ENCODE assay signal across 10 cellular contexts in the genomic region with DNA sequence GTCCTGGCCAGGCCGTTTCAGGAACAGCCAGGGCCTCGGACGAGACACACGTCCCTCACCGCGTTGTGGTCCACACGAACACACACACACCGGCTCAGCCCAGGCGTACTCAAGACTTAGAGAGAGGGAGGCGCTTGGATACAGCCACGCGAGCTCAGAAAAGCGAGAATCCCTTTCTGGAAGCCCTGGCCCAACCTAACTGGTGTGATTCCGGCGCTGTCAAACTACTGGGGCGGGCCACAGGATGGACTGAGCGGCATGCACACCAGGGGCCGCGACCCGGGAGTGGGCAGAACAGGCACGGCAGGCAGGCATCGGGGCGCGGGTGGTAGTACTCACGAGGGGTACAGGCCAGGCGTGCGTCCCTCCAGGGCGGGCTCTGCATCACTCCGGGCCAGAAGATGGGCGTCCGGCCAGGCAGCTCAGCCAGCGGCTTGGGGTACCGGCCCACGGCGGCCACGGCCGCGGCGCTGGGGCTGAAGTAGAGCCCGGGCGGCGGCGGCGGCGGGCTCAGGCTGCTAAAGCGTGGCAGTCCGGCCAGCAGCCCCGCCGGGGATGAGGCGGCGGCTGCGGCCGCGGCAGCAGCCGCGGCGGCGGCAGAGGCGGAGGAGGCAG. TPM values are rescaled to one million over a fixed set of nuclear protein-coding genes. Genes with fewer than 3 reads are reported as not detected.
A peak's percentile ranks its signal among the peaks of the same experiment; 100 is the strongest.
DNase-seq lines count a peak whose midpoint lies in the region; ATAC-seq and TF ChIP-seq lines count a peak whose summit lies in the region.
"Had no signal": no experiment of that assay in that cellular context is flagged by ENCODE, and none has a peak within 500 bp of the region (broad histone marks: within the 10 kb centered on the region; RNA-seq: fewer than 3 reads in every experiment).

No MANE protein-coding gene starts in this region.

- peaks cover 2 to 7% (median 7%) of the 10 kb centered on the region in 3 donors for H3K9me3 Mint-ChIP-seq in T-cell

- H3K27me3 ChIP-seq in foreskin keratinocyte, result peaks cover 100% of the 10 kb centered on the region

- peak overlapping the region; percentile 2 for H3K4me3 ChIP-seq in skeletal muscle cell (ENCODE audit: low read depth, low read length)

- no peak overlapping the region for H3K27ac ChIP-seq in foreskin keratinocyte
- H3K27ac ChIP-seq: BLaER1 treated with 17β-estradiol and CSF1 and Interleukin-3, amounts not matched to agents 10 nM and 100 nM had no signal

- DNase-seq in NCI-H82 (lab: John Stamatoyannopoulos, UW) (peak; percentile 11), NCI-H82 treated with DMSO at 0.1 percent for 48 hours (lab: John Stamatoyannopoulos, UW; ENCODE audit: unreplicated experiment) (no peak), T-cell (no peak), foreskin keratinocyte (no peak), skeletal muscle cell (ENCODE audit: low read depth) (no peak), ACHN (no peak), cerebellar nuclear complex (lab: John Stamatoyannopoulos, UW) (no peak), UCSD-AML1 (lab: John Stamatoyannopoulos, UW; ENCODE audit: unreplicated experiment) (no peak)

- H3K36me3 Mint-ChIP-seq in T-cell, result peaks cover 5% of the 10 kb centered on the region

- no peak for TF ChIP-seq CTCF in foreskin keratinocyte (conservative IDR thresholded peaks at IDR 0.05)

- ATAC-seq in T-cell (replicated peaks in 1 of 4), result peak in 1 of 4 experiments; percentile 8
- ATAC-seq in foreskin keratinocyte, result peak; percentile 2

- H3K4me1 ChIP-seq in foreskin keratinocyte, result no peaks in the 10 kb centered on the region
- H3K4me1 ChIP-seq: BLaER1 treated with 17β-estradiol and CSF1 and Interleukin-3, amounts not matched to agents 10 nM and 100 nM had no signal

- peaks cover 72 to 84% of the 10 kb centered on the region in 2 donors for H3K27me3 Mint-ChIP-seq in T-cell

- peaks cover 24 to 34% (median 29%) of the 10 kb centered on the region in 3 donors for H3K4me1 Mint-ChIP-seq in T-cell

- no peak overlapping the region for H3K27ac Mint-ChIP-seq in T-cell

- POLR2A ChIA-PET in T-cell (lab: Charles Lee), result interaction anchor here in 1 of 2 donors (0.6 kb wide), 1 partner anchor 122 kb away, joined by 4 read pairs; no protein-coding TSS in a partner anchor

- CTCF ChIA-PET in T-cell (lab: Charles Lee), result no interaction called here

- H3K4me3 Mint-ChIP-seq in T-cell, result peak overlapping the region in 2 of 3 donors; percentile 41 to 81

- in situ Hi-C loops in ACHN (cut with HindIII; ENCODE audit: low pct_ligation_motif_present, low pct_unique_long_range_greater_than_20kb, low sequenced_read_pairs), result no loop called here

RNA-seq across cellular contexts. Expression of a gene that starts 1.8 kb away (rescaled TPM):
- total RNA-seq in T-cell, result not detected
- total RNA-seq in foreskin keratinocyte, result not detected in 2 replicates
- polyA plus RNA-seq in foreskin keratinocyte, result not detected in 2 replicates
- total RNA-seq: lung microvascular endothelial cell had no signal
